Comparison of ENCODE assay signal across 21 cellular contexts in the genomic region with DNA sequence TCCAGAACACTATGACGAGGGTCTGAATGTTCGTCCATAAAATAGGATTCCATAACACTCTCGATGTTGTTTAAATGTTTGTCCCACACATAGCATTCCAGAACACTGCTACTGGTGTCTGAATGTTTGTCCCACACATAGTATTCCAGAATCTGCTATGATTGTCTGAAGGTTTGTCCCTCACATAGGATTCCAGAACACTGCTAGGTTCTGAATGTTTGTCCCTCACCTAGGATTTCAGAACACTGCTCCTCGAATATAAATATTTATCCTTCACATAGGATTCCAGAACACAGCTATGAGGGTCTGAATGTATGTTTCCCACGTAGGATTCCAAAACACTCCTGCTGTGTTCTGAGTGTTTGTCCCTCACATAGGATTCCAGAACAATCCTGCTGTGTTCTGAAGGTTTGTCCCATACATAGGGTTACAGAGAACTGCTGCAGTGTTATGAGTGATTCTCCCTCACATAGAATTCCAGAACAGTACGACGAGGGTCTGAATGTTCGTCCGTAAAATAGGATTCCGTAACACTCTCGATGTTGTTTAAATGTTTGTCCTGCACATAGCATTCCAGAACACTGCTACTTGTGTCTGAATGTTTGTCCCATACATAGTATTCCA.
"Had no signal": no experiment of that assay in that cellular context is flagged by ENCODE, and none has a peak within 500 bp of the region (broad histone marks: within the 10 kb centered on the region; RNA-seq: fewer than 3 reads in every experiment).

No MANE protein-coding gene starts in this region.

- H3K9ac ChIP-seq: KMS-11 had no signal

- H3K4me1 ChIP-seq: ascending aorta, body of pancreas had no signal

- ATAC-seq: activated CD4-positive, CD25-positive, alpha-beta regulatory T cell treated with anti-CD3 and anti-CD28 coated beads, Interleukin-2, amount 50 U/mL, for 24 hours; activated CD8-positive, alpha-beta memory T cell treated with anti-CD3 and anti-CD28 coated beads, Interleukin-2, amount 10 ng/mL, durations not matched to agents 7 days and 5 days; body of pancreas had no signal

- H3K4me3 ChIP-seq: ascending aorta, body of pancreas had no signal

- H3K36me3 ChIP-seq: ascending aorta had no signal

- DNase-seq: activated CD4-positive, alpha-beta T cell treated with anti-CD3 and anti-CD28 coated beads for 4 hours; activated CD4-positive, alpha-beta T cell treated with anti-CD3 and anti-CD28 coated beads, Interleukin-2, amount 50 U/mL, for 4 hours; activated CD8-positive, alpha-beta memory T cell treated with anti-CD3 and anti-CD28 coated beads, Interleukin-2, amount 10 ng/mL, durations not matched to agents 7 days and 5 days; activated effector memory CD4-positive, alpha-beta T cell treated with Interleukin-2 at 50 U/mL for 16 hours; activated naive CD4-positive, alpha-beta T cell; activated T-cell treated with anti-CD3 and anti-CD28 coated beads, Interleukin-2, amount 50 U/mL, for 24 hours; body of pancreas; NCI-H1092; NCI-H1417; NCI-H1694; NCI-H2029; NCI-H345; NCI-H510A; NCI-H526 treated with DMSO at 0.1 percent for 48 hours; NCI-H82; SHP77 treated with DMSO at 0.1 percent for 48 hours had no signal

- H3K4me2 ChIP-seq: KMS-11 had no signal

- H3K27me3 ChIP-seq: ascending aorta, body of pancreas had no signal

- FAIRE-seq: bronchial epithelial cell had no signal

- H3K27ac ChIP-seq: ascending aorta, body of pancreas, KMS-11, RWPE1 had no signal
